1 cellular context compared by ENCODE assay signal in the genomic region with DNA sequence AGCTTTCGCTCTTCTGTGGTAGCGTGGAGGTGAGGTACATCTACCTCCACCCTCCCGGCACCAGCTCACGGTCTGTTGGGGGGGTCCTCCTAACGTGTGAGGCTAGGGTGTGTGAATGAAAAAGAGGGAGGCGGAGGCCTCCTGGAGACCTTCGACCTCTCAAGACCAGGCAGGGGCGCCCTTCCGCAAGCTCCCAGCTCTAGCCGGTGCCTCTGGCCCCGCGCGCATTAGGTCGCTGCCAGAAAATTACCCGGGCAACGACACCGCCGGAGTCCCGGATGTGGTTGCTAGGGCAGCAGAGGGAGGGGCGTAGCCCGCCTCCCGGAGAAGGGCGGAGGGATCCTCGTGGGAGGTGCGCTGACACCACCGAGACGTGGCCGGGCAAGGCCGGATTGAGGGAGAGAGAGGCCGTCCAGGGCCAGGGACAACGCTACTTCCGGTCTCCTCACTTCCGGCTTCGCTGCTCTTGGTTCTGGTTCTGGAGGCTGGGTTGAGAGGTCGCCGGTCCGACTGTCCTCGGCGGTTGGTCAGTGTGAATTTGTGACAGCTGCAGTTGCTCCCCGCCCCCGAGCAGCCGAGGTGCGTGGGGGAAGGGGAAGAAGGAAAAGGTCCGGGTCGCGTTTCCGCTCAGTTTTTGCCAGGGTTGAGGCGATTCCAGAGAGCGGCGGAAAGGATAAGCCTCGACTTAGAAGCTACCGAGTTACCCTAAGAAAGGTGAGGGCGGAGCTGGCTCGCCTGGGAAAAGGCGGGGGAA.
TF ChIP-seq lines count a peak whose summit lies in the region.

Gene ARFIP1 (plus strand): TSS at position 442 of the 754 bp plus-strand sequence. CDS start 49,680 bp downstream, outside the sequence.
Gene TIGD4 (minus strand): TSS at position 218 of the 754 bp plus-strand sequence. CDS start 8,726 bp downstream, outside the sequence.

TF ChIP-seq in HCT116, 20 proteins besides CTCF, POLR2A, EP300 and RAD21 (continued from another document):
- 0 out of 2 replicates have a peak, but pooled peaks have one; percentile 13 for TF ChIP-seq ZFX (IDR thresholded peaks at IDR 0.05)
- peak; percentile 79; the same call in 1 of the 2 replicates for TF ChIP-seq MAX (IDR thresholded peaks at IDR 0.05)
- no peak for TF ChIP-seq ZNF274 (IDR thresholded peaks at IDR 0.05; ENCODE audit: low read depth, low read length)
- TF ChIP-seq JUND (IDR thresholded peaks at IDR 0.05) = no peak
- TF ChIP-seq SP1 (IDR thresholded peaks at IDR 0.05; ENCODE audit: low read depth) = no peak; the same call in 1 of the 2 replicates
- peak; percentile 9 for TF ChIP-seq YY1 (IDR thresholded peaks at IDR 0.05; ENCODE audit: extremely low read depth, insufficient replicate concordance, low read depth, low read length)
- TF ChIP-seq CEBPB (IDR thresholded peaks at IDR 0.05; ENCODE audit: low read depth) = no peak
- TF ChIP-seq FOSL1 (IDR thresholded peaks at IDR 0.05; ENCODE audit: low read depth) = no peak
- TF ChIP-seq SRF (IDR thresholded peaks at IDR 0.05; ENCODE audit: low read depth) = no peak
- peak; percentile 86 for TF ChIP-seq POLR2AphosphoS5 (IDR thresholded peaks at IDR 0.05; ENCODE audit: low read depth, low read length)
- TF ChIP-seq EGR1 (IDR thresholded peaks at IDR 0.05; ENCODE audit: low read depth) = 0 out of 2 replicates have a peak, but pooled peaks have one; percentile 34
- TF ChIP-seq TCF7L2 (IDR thresholded peaks at IDR 0.05; ENCODE audit: borderline replicate concordance, extremely low read depth, insufficient read depth, insufficient read length) = no peak
TF ChIP-seq in HCT116: peak in this region for 8.
